Comparison of ENCODE assay signal across 1 cellular context in genomic region chr7:87152897-87153641, GRCh38.
TF ChIP-seq lines count a peak whose summit lies in the region.

No MANE protein-coding gene starts in this region.

TF ChIP-seq in GM23338, 12 proteins besides CTCF, POLR2A, EP300 and RAD21 (continued from another document):
- TF ChIP-seq ZNF462 (CRISPR knock-in tag; IDR thresholded peaks at IDR 0.05) (no peak), EZH2 (IDR thresholded peaks at IDR 0.05; ENCODE audit: low read depth, unreplicated experiment) (no peak)
